8 cellular contexts compared by ENCODE assay signal in the genomic region with DNA sequence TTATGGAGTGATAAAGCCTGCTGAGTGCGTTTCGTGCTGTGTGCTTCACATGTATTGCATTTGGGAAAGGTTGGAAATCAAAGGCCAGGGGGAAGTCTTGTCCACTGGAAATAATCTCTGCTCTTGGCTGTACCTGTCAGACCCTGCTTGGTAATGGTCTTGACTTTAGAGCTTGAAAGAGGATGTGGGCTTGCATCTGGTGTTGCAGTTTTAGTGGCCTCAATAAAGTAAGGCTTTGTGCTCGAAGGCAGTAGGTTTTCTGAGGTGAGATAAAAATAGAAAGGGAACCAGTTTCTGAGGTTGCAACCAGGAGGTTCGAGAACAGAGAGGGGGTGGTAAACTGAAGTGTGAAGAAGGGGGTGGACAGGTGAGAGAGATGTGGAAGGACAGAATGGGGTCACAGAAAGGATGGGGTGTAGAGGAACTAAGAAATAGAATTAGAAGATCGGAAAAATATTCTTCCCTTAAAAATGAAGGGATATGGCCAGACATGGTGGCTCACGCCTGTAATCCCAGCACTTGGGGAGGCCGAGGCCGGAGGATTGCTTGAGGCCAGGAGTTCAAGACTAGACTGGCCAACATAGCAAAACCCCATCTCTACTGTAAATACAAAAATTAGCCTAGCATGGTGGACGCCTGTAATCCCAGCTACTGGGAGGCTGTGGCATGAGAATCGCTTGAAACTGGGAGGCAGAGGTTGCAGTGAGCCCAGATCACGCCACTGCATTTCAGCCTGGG. TPM values are rescaled to one million over a fixed set of nuclear protein-coding genes. Genes with fewer than 3 reads are reported as not detected.
DNase-seq lines count a peak whose midpoint lies in the region; ATAC-seq and TF ChIP-seq lines count a peak whose summit lies in the region.

No MANE protein-coding gene starts in this region.

- H3K4me1 Mint-ChIP-seq in activated CD4-positive, alpha-beta memory T cell treated with anti-CD3 and anti-CD28 coated beads, Interleukin-2, amount 10 ng/mL, durations not matched to agents 7 days and 5 days, result peaks cover 40% of the 10 kb centered on the region

- peak overlapping the region; percentile 98 for H3K4me3 ChIP-seq in AG04450 (ENCODE audit: low read depth, low read length)
- H3K4me3 ChIP-seq in iPS-20b (ENCODE audit: low read length), result peak overlapping the region; percentile 86
- H3K4me3 ChIP-seq in thymus (ENCODE audit: low read length), result peak overlapping the region; percentile 99

- POLR2A ChIA-PET in AG04450 (lab: Yijun Ruan, JAX), result no interaction called here
- POLR2A ChIA-PET in activated CD4-positive, alpha-beta memory T cell treated with anti-CD3 and anti-CD28 coated beads, Interleukin-2, amount 10 ng/mL, durations not matched to agents 7 days and 5 days (lab: Charles Lee), result interaction anchor here (0.7 to 5.2 kb wide), 10 partner anchors 11 to 639 kb away, joined by 3 to 47 read pairs (median 4); a partner anchor contains a TSS

- peak overlapping the region; percentile 89 for H3K9ac ChIP-seq in iPS-20b (ENCODE audit: low read depth, low read length)

- H3K4me1 ChIP-seq in iPS-20b (ENCODE audit: insufficient read depth, low read length) (peaks cover 10% of the 10 kb centered on the region; the same call in 1 of the 2 replicates), thymus (ENCODE audit: control insufficient read depth, insufficient read depth, low read length) (peaks cover 24% of the 10 kb centered on the region)

- DNase-seq in AG04450 (ENCODE audit: low read depth, low spot score) (no peak), kidney tubule cell (ENCODE audit: low spot score) (no peak)
- DNase-seq in activated CD4-positive, alpha-beta memory T cell treated with anti-CD3 and anti-CD28 coated beads, Interleukin-2, amount 10 ng/mL, durations not matched to agents 7 days and 5 days, result peak; percentile 51

- H3K9me3 Mint-ChIP-seq in activated CD4-positive, alpha-beta memory T cell treated with anti-CD3 and anti-CD28 coated beads, Interleukin-2, amount 10 ng/mL, durations not matched to agents 7 days and 5 days, result no peaks in the 10 kb centered on the region

- ATAC-seq in GM18505 (IDR thresholded peaks at IDR 0.05; ENCODE audit: unreplicated experiment) (no peak), HG03442 (IDR thresholded peaks at IDR 0.05; ENCODE audit: unreplicated experiment) (peak; percentile 30), HG02840 (IDR thresholded peaks at IDR 0.05; ENCODE audit: low FRiP score, unreplicated experiment) (no peak)

- no peaks in the 10 kb centered on the region for H3K27me3 Mint-ChIP-seq in activated CD4-positive, alpha-beta memory T cell treated with anti-CD3 and anti-CD28 coated beads, Interleukin-2, amount 10 ng/mL, durations not matched to agents 7 days and 5 days

- H3K36me3 Mint-ChIP-seq in activated CD4-positive, alpha-beta memory T cell treated with anti-CD3 and anti-CD28 coated beads, Interleukin-2, amount 10 ng/mL, durations not matched to agents 7 days and 5 days (ENCODE audit: low read depth), result peaks cover 49% of the 10 kb centered on the region

- TF ChIP-seq CTCF in AG04450 (IDR thresholded peaks at IDR 0.05; ENCODE audit: low read depth, low read length), result no peak

- H3K36me3 ChIP-seq in iPS-20b (ENCODE audit: insufficient read depth, low read depth, low read length) (peaks cover 14% of the 10 kb centered on the region; the same call in 1 of the 2 replicates), thymus (ENCODE audit: control insufficient read depth, insufficient read depth) (peaks cover 4% of the 10 kb centered on the region)

- peak overlapping the region; percentile 93 for H3K4me3 Mint-ChIP-seq in activated CD4-positive, alpha-beta memory T cell treated with anti-CD3 and anti-CD28 coated beads, Interleukin-2, amount 10 ng/mL, durations not matched to agents 7 days and 5 days

- 66% methylated on average over 11 of the region's 11 CpGs for WGBS in thymus

- H3K27ac ChIP-seq in AG04450 (ENCODE audit: low read depth, low read length) (no peak overlapping the region), iPS-20b (ENCODE audit: low read length) (peak overlapping the region; percentile 96), thymus (ENCODE audit: low read depth) (peak overlapping the region; percentile 64)

- H3K27ac Mint-ChIP-seq in activated CD4-positive, alpha-beta memory T cell treated with anti-CD3 and anti-CD28 coated beads, Interleukin-2, amount 10 ng/mL, durations not matched to agents 7 days and 5 days, result peak overlapping the region; percentile 89

- H3K9me3 ChIP-seq in AG04450 (ENCODE audit: control insufficient read depth, insufficient read depth, low read length), result no peaks in the 10 kb centered on the region; the same call in 1 of the 2 replicates
- no peaks in the 10 kb centered on the region for H3K9me3 ChIP-seq in iPS-20b (ENCODE audit: insufficient read depth, low read depth, low read length)
- no peaks in the 10 kb centered on the region for H3K9me3 ChIP-seq in thymus (ENCODE audit: control insufficient read depth)

- TF ChIP-seq POLR2A in GM18505 (IDR thresholded peaks at IDR 0.05; ENCODE audit: borderline replicate concordance, extremely low read depth, insufficient read depth, insufficient read length), result peak; percentile 58

- CTCF ChIA-PET in AG04450 (lab: Charles Lee), result interaction anchor here (0.7 kb wide), 1 partner anchor 251 kb away, joined by 6 read pairs; no protein-coding TSS in a partner anchor
- CTCF ChIA-PET in activated CD4-positive, alpha-beta memory T cell treated with anti-CD3 and anti-CD28 coated beads, Interleukin-2, amount 10 ng/mL, durations not matched to agents 7 days and 5 days (lab: Charles Lee), result no interaction called here

- H3K27me3 ChIP-seq in AG04450 (ENCODE audit: control insufficient read depth, insufficient read depth, low read length) (no peaks in the 10 kb centered on the region), iPS-20b (ENCODE audit: insufficient read depth, low read length) (no peaks in the 10 kb centered on the region), thymus (ENCODE audit: control insufficient read depth, insufficient read depth) (no peaks in the 10 kb centered on the region)

RNA-seq across cellular contexts. Expression of a gene that starts 1.5 kb away (rescaled TPM):
- polyA plus RNA-seq in AG04450 (2011; rRNA removed) (32.2 and 43.7 TPM in 2 replicates), thymus (29.1 TPM)
- 25.1 and 38.3 TPM in 2 replicates for polyA minus RNA-seq in AG04450 (2011; rRNA and poly(A)+ RNA removed)
- 10 to 100 TPM; 78.4 to 84.0 TPM for total RNA-seq in activated CD4-positive, alpha-beta memory T cell treated with anti-CD3 and anti-CD28 coated beads, Interleukin-2, amount 10 ng/mL, durations not matched to agents 7 days and 5 days

RNA-seq across cellular contexts. Expression of a gene that starts 1.8 kb away (rescaled TPM):
- polyA plus RNA-seq in AG04450 (2011; rRNA removed), result 105 and 107 TPM in 2 replicates
- polyA minus RNA-seq in AG04450 (2011; rRNA and poly(A)+ RNA removed), result 116 and 130 TPM in 2 replicates
- total RNA-seq in activated CD4-positive, alpha-beta memory T cell treated with anti-CD3 and anti-CD28 coated beads, Interleukin-2, amount 10 ng/mL, durations not matched to agents 7 days and 5 days, result 100 to 1,000 TPM; 204 to 214 TPM
- 41.7 TPM for polyA plus RNA-seq in thymus

RNA-seq across cellular contexts. Expression of a gene that starts 51.7 kb away (rescaled TPM):
- 1.5 and 1.9 TPM in 2 replicates for polyA plus RNA-seq in AG04450 (2011; rRNA removed)
- polyA minus RNA-seq in AG04450 (2011; rRNA and poly(A)+ RNA removed), result 1.4 and 1.7 TPM in 2 replicates
- total RNA-seq in activated CD4-positive, alpha-beta memory T cell treated with anti-CD3 and anti-CD28 coated beads, Interleukin-2, amount 10 ng/mL, durations not matched to agents 7 days and 5 days, result not detected
- polyA plus RNA-seq in thymus, result 0.78 TPM
